19 cellular contexts compared by ENCODE assay signal in genomic region chr9:98750396-98751060, GRCh38. TPM values are rescaled to one million over a fixed set of nuclear protein-coding genes. Genes with fewer than 3 reads are reported as not detected.
"Had no signal": no experiment of that assay in that cellular context is flagged by ENCODE, and none has a peak within 500 bp of the region (broad histone marks: within the 10 kb centered on the region; RNA-seq: fewer than 3 reads in every experiment).

No MANE protein-coding gene starts in this region.

- H3K9me3 ChIP-seq: colonic mucosa, gastrocnemius medialis, heart left ventricle, thyroid gland had no signal

- DNase-seq: activated CD4-positive, alpha-beta T cell treated with anti-CD3 and anti-CD28 coated beads, Interleukin-2, amount 10 ng/mL, durations not matched to agents 7 days and 5 days; activated CD8-positive, alpha-beta T cell treated with anti-CD3 and anti-CD28 coated beads, Interleukin-2, amount 10 ng/mL, durations not matched to agents 7 days and 5 days; activated naive CD4-positive, alpha-beta T cell treated with Interleukin-2 at 50 U/mL for 16 hours; activated naive CD8-positive, alpha-beta T cell treated with anti-CD3 and anti-CD28 coated beads, Interleukin-2, amount 10 ng/mL, durations not matched to agents 7 days and 5 days; activated T-cell treated with anti-CD3 and anti-CD28 coated beads, Interleukin-2, amount 50 U/mL, for 24 hours; central memory CD4-positive, alpha-beta T cell; colonic mucosa; gastrocnemius medialis; heart left ventricle; kidney glomerular epithelial cell; left ventricle myocardium superior; nephron progenitor cell; nucleus accumbens; posterior cingulate gyrus; stimulated activated naive CD4-positive, alpha-beta T cell; T1000; thyroid gland had no signal

- ATAC-seq: activated CD8-positive, alpha-beta T cell treated with anti-CD3 and anti-CD28 coated beads, Interleukin-2, amount 10 ng/mL, durations not matched to agents 7 days and 5 days; gastrocnemius medialis; heart left ventricle; left ventricle myocardium superior had no signal

- H3K36me3 ChIP-seq: colonic mucosa had no signal

- H3K4me1 ChIP-seq: colonic mucosa, gastrocnemius medialis, heart left ventricle, thyroid gland had no signal

- H3K4me3 ChIP-seq: colonic mucosa, gastrocnemius medialis, heart left ventricle, thyroid gland had no signal

- H3K27me3 ChIP-seq: colonic mucosa, gastrocnemius medialis, heart left ventricle, thyroid gland had no signal

- H3K27ac ChIP-seq: colonic mucosa, gastrocnemius medialis, heart left ventricle, thyroid gland had no signal

RNA-seq across cellular contexts. Expression of gene GABBR2, which starts 41.8 kb away (rescaled TPM):
- total RNA-seq: activated CD4-positive, alpha-beta T cell treated with anti-CD3 and anti-CD28 coated beads, Interleukin-2, amount 10 ng/mL, durations not matched to agents 7 days and 5 days; activated CD8-positive, alpha-beta T cell treated with anti-CD3 and anti-CD28 coated beads, Interleukin-2, amount 10 ng/mL, durations not matched to agents 7 days and 5 days; activated naive CD8-positive, alpha-beta T cell treated with anti-CD3 and anti-CD28 coated beads, Interleukin-2, amount 10 ng/mL, durations not matched to agents 7 days and 5 days; activated T-helper 2 cell treated with anti-CD3 and anti-CD28 coated beads, Interferon-gamma antibody, Interleukin-2, Interleukin-4, amounts not matched to agents 10 μg/mL and 5 μg/mL and 100 μg/mL, durations not matched to agents 14 hours and 24 hours and 36 hours; renal cortical epithelial cell had no signal
